Comparison of ENCODE assay signal across 9 cellular contexts in genomic region chr6:2845880-2846208, GRCh38. TPM values are rescaled to one million over a fixed set of nuclear protein-coding genes. Genes with fewer than 3 reads are reported as not detected.
A peak's percentile ranks its signal among the peaks of the same experiment; 100 is the strongest.
DNase-seq lines count a peak whose midpoint lies in the region; ATAC-seq and TF ChIP-seq lines count a peak whose summit lies in the region.
"Had no signal": no experiment of that assay in that cellular context is flagged by ENCODE, and none has a peak within 500 bp of the region (broad histone marks: within the 10 kb centered on the region; RNA-seq: fewer than 3 reads in every experiment).

No MANE protein-coding gene starts in this region.

- peak overlapping the region; percentile 96 for H3K27ac Mint-ChIP-seq in Calu3 (ENCODE audit: unreplicated experiment)
- peak overlapping the region; percentile 65 for H3K27ac Mint-ChIP-seq in central memory CD8-positive, alpha-beta T cell (ENCODE audit: low read depth)
- no peak overlapping the region for H3K27ac Mint-ChIP-seq in mesothelial cell of epicardium

- BruUV-seq in Calu3 (replicated peaks; lab: Mats Ljungman, UMichigan) = no TSS peak

- H3K36me3 ChIP-seq in OCI-LY3 (replicated peaks; ENCODE audit: low read depth, low read length) (no peaks in the 10 kb centered on the region), sigmoid colon (no peaks in the 10 kb centered on the region)

- 0 out of 2 replicates have a peak overlapping the region, but pooled peaks have one; percentile 32 for H3K9ac ChIP-seq in OCI-LY3 (ENCODE audit: low read length)

- H3K27me3 ChIP-seq in OCI-LY3 (ENCODE audit: low read depth, low read length) (no peaks in the 10 kb centered on the region), sigmoid colon (no peaks in the 10 kb centered on the region)

- H3K27ac ChIP-seq in OCI-LY3 (ENCODE audit: low read length) (no peak overlapping the region), sigmoid colon (peak overlapping the region; percentile 76 to 86 (median 78))

- H3K4me1 ChIP-seq in OCI-LY3 (ENCODE audit: low read length) (peaks cover 24% of the 10 kb centered on the region), sigmoid colon (peaks cover 0 to 28% (median 21%) of the 10 kb centered on the region in 4 donors)

- intact Hi-C loops in Calu3 (cut with micrococcal nuclease; ENCODE audit: unreplicated experiment) = loop anchor here (1.0 to 10.0 kb wide), 4 partner anchors 65 to 219 kb away; partner anchors contain the start of gene RIPK1
- intact Hi-C loops in sigmoid colon (cut with DNase I) = loop anchor here (2.0 to 5.0 kb wide), 4 partner anchors 55 to 216 kb away; no protein-coding TSS in a partner anchor

- H3K4me1 Mint-ChIP-seq in Calu3 (ENCODE audit: low read depth, unreplicated experiment) (peaks cover 22% of the 10 kb centered on the region), mesothelial cell of epicardium (peaks cover 33% of the 10 kb centered on the region)
- H3K4me1 Mint-ChIP-seq in central memory CD8-positive, alpha-beta T cell = peaks cover 39% of the 10 kb centered on the region

- DNase-seq in Calu3 (no peak), sigmoid colon (no peak), mesothelial cell of epicardium (ENCODE audit: low spot score in 2 of 2, unreplicated experiment in 2 of 2) (no peak), islet precursor cell (no peak), kidney glomerular epithelial cell (lab: John Stamatoyannopoulos, UW) (no peak), DMS53 treated with DMSO at 0.1 percent for 48 hours (lab: John Stamatoyannopoulos, UW; ENCODE audit: unreplicated experiment) (no peak)
- no peak for DNase-seq in central memory CD8-positive, alpha-beta T cell (ENCODE audit: low spot score in 2 of 2)
- DNase-seq: T-helper 9 cell had no signal

- no peak for ATAC-seq in central memory CD8-positive, alpha-beta T cell (replicated peaks; ENCODE audit: extremely low read depth, poor library complexity, severe bottlenecking)

- H3K4me3 Mint-ChIP-seq in Calu3 (ENCODE audit: low read depth, unreplicated experiment) (no peak overlapping the region), mesothelial cell of epicardium (no peak overlapping the region)
- peak overlapping the region; percentile 6 for H3K4me3 Mint-ChIP-seq in central memory CD8-positive, alpha-beta T cell

- 63 to 73% methylated on average over 6 of the region's 6 CpGs for WGBS in sigmoid colon, 2 donors

- H3K4me3 ChIP-seq in OCI-LY3 (ENCODE audit: low read length) (peak overlapping the region; percentile 61), sigmoid colon (no peak overlapping the region)

- H3K9me3 ChIP-seq in OCI-LY3 (ENCODE audit: insufficient read depth, low read length) = no peaks in the 10 kb centered on the region
- H3K9me3 ChIP-seq in sigmoid colon = no peaks in the 10 kb centered on the region

- H4K20me1 ChIP-seq in OCI-LY3 (ENCODE audit: insufficient read depth, low read length) = no peaks in the 10 kb centered on the region

- no peaks in the 10 kb centered on the region for H3K79me2 ChIP-seq in OCI-LY3 (ENCODE audit: low read length)

- H3K27me3 Mint-ChIP-seq in Calu3 (ENCODE audit: unreplicated experiment) = no peaks in the 10 kb centered on the region
- no peaks in the 10 kb centered on the region for H3K27me3 Mint-ChIP-seq in central memory CD8-positive, alpha-beta T cell
- no peaks in the 10 kb centered on the region for H3K27me3 Mint-ChIP-seq in mesothelial cell of epicardium (ENCODE audit: low read depth)

- peak overlapping the region; percentile 80 for H3K4me2 ChIP-seq in OCI-LY3 (ENCODE audit: low read length)

- H3K9me3 Mint-ChIP-seq in Calu3 (ENCODE audit: low read depth, unreplicated experiment) (no peaks in the 10 kb centered on the region), mesothelial cell of epicardium (no peaks in the 10 kb centered on the region)
- H3K9me3 Mint-ChIP-seq in central memory CD8-positive, alpha-beta T cell = no peaks in the 10 kb centered on the region

- no peak for TF ChIP-seq EP300 in sigmoid colon (IDR thresholded peaks at IDR 0.05)

- H3K36me3 Mint-ChIP-seq in Calu3 (ENCODE audit: insufficient read depth, unreplicated experiment) (peaks cover 31% of the 10 kb centered on the region), mesothelial cell of epicardium (no peaks in the 10 kb centered on the region)
- peaks cover 2% of the 10 kb centered on the region for H3K36me3 Mint-ChIP-seq in central memory CD8-positive, alpha-beta T cell (ENCODE audit: insufficient read depth)

- CTCF ChIA-PET in Calu3 (lab: Charles Lee) = interaction anchor here (0.7 to 2.3 kb wide), 14 partner anchors 12 to 218 kb away, joined by 3 to 27 read pairs (median 4); no protein-coding TSS in a partner anchor

- no peak for TF ChIP-seq POLR2A in sigmoid colon (IDR thresholded peaks at IDR 0.05)

- TF ChIP-seq CTCF in Calu3 (IDR thresholded peaks at IDR 0.05; ENCODE audit: unreplicated experiment) (no peak), OCI-LY3 (IDR thresholded peaks at IDR 0.05; ENCODE audit: low read depth, low read length) (no peak), sigmoid colon (IDR thresholded peaks at IDR 0.05) (no peak), mesothelial cell of epicardium (IDR thresholded peaks at IDR 0.05; ENCODE audit: unreplicated experiment) (no peak)

- H2AFZ ChIP-seq in OCI-LY3 (ENCODE audit: low read depth, low read length) = peak overlapping the region; percentile 51; the same call in 1 of the 2 replicates

RNA-seq across cellular contexts. Expression of gene SERPINB1, which starts 4.2 kb away (rescaled TPM):
- 56.3 and 78.5 TPM in 2 replicates for total RNA-seq in Calu3 (2022)
- 10 to 100 TPM; 19.6 to 88.0 (median 22.9) TPM for total RNA-seq in sigmoid colon
- polyA plus RNA-seq in sigmoid colon = 100 to 1,000 TPM in 2 of 3 donors, 10 to 100 TPM in 1; 97.9 to 230 (median 161) TPM
- total RNA-seq in mesothelial cell of epicardium = 18.5 to 20.3 TPM (median 19.5 TPM) in 3 replicates

RNA-seq across cellular contexts. Expression of gene SERPINB9, which starts 57.3 kb away (rescaled TPM):
- 17.2 and 22.9 TPM in 2 replicates for total RNA-seq in Calu3 (2022)
- 1 to 10 TPM; 5.0 to 7.5 (median 6.1) TPM for total RNA-seq in sigmoid colon
- 10 to 100 TPM in 1 of 3 donors, 1 to 10 TPM in 2; 2.3 to 16.2 (median 2.4) TPM for polyA plus RNA-seq in sigmoid colon
- total RNA-seq in mesothelial cell of epicardium = 28.2 to 30.9 TPM (median 30.6 TPM) in 3 replicates
